Comparison of ENCODE assay signal across 8 cellular contexts in the genomic region with DNA sequence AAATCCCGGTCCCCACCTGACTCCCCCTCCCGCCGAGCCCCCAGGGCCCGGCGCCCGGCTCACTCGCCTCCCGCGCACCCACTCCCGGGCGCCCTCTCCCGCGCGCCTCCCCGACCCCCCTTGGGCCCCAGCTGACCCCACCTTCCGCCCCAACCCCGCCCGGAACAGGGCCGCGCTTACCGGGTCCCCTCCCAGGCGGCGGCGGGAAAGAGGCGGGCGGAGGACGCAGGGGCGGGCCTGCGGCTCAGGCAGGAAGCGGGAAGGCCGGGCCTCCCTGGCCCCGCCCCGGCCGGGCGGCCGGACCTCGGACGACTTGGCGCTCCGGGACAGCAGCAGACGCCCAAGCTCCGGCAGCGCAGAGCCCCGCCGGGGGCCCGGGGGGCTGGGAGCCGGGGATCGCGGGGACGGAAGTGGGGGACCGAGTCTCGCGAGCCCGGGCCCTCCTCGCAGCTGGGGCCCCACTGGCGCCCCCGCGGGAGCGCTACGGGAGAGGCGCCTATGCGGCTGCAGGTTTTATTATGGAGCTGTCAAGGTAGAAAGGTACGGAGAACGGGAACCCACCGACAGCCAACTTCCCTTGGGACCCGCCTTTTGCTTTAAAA. TPM values are rescaled to one million over a fixed set of nuclear protein-coding genes. Genes with fewer than 3 reads are reported as not detected.
DNase-seq lines count a peak whose midpoint lies in the region; ATAC-seq, FAIRE-seq and TF ChIP-seq lines count a peak whose summit lies in the region.

SLC41A3 (minus strand) TSS at position 212 of the 602 bp plus-strand sequence. CDS start 15,905 bp downstream, outside the sequence.

- peak within 1 kb of the TSS; percentile 76 for H3K27ac ChIP-seq in HepG2 (ENCODE audit: extremely low read length, insufficient read depth, low read length)

- H3K27me3 ChIP-seq in HepG2 (ENCODE audit: control insufficient read depth in 1 of 2, insufficient read depth in 2 of 2, low read length in 2 of 2) = no peaks in the 10 kb centered on the region

- H3K79me2 ChIP-seq in HepG2 (ENCODE audit: insufficient read depth, low read length) = no peaks in the 10 kb centered on the region

- H3K4me3 Mint-ChIP-seq in dendritic cell treated with granulocyte-macrophage colony-stimulating factor and Interleukin-4, amounts not matched to agents 40 ng/mL and 50 ng/mL, for 4 days = peak within 1 kb of the TSS; percentile 84

- peak in 1 of 2 experiments; percentile 71; a peak in 2 of 4 replicates for TF ChIP-seq POLR2A in HepG2 (IDR thresholded peaks at IDR 0.05; ENCODE audit: insufficient read depth in 1 of 2, low read depth in 2 of 2, low read length in 2 of 2)

- 0% methylated on average over 11 of the region's 66 CpGs for WGBS in HepG2 (ENCODE audit: low lambda C conversion rate)

- FAIRE-seq in HepG2 (lab: Jason Lieb, UNC) = no peak

- intact Hi-C loops in dendritic cell treated with granulocyte-macrophage colony-stimulating factor and Interleukin-4, amounts not matched to agents 40 ng/mL and 50 ng/mL, for 4 days (cut with micrococcal nuclease) = loop anchor here (10.0 kb wide), 1 partner anchor 89 kb away; no protein-coding TSS in a partner anchor
- intact Hi-C loops in HepG2 (cut with micrococcal nuclease; ENCODE audit: unreplicated experiment) = loop anchor here (5.0 kb wide), 2 partner anchors 92 to 112 kb away; no protein-coding TSS in a partner anchor

- peaks cover 8% of the 10 kb centered on the region for H3K27me3 Mint-ChIP-seq in dendritic cell treated with granulocyte-macrophage colony-stimulating factor and Interleukin-4, amounts not matched to agents 40 ng/mL and 50 ng/mL, for 4 days

- peaks cover 21% of the 10 kb centered on the region for H3K9me3 ChIP-seq in HepG2 (ENCODE audit: low read length)

- POLR2A ChIA-PET in HepG2 (lab: Yijun Ruan, JAX) = interaction anchor here (0.9 to 1.3 kb wide), 7 partner anchors 10 to 88 kb away, joined by 3 to 5 read pairs (median 4); no protein-coding TSS in a partner anchor

- H2AFZ ChIP-seq in HepG2 (ENCODE audit: low read length) = peak within 1 kb of the TSS; percentile 89

- H4K20me1 ChIP-seq in HepG2 (ENCODE audit: insufficient read depth, low read length) = no peaks in the 10 kb centered on the region

- peaks cover 7% of the 10 kb centered on the region for H3K4me1 Mint-ChIP-seq in dendritic cell treated with granulocyte-macrophage colony-stimulating factor and Interleukin-4, amounts not matched to agents 40 ng/mL and 50 ng/mL, for 4 days (ENCODE audit: low read depth)

- no peaks in the 10 kb centered on the region for H3K9me3 Mint-ChIP-seq in dendritic cell treated with granulocyte-macrophage colony-stimulating factor and Interleukin-4, amounts not matched to agents 40 ng/mL and 50 ng/mL, for 4 days

- peak; percentile 95 for ATAC-seq in HG03442 (IDR thresholded peaks at IDR 0.05; ENCODE audit: unreplicated experiment)
- peak; percentile 93 for ATAC-seq in HepG2

- TF ChIP-seq RAD21 in HepG2 (CRISPR knock-in tag; IDR thresholded peaks at IDR 0.05) = peak; percentile 69

- H3K4me3 ChIP-seq in HepG2 (replicated peaks in 1 of 3; ENCODE audit: insufficient read depth in 1 of 3, low read depth in 2 of 3, low read length in 3 of 3) = peak within 1 kb of the TSS; percentile 79 to 94 (median 82)

- BruUV-seq in HepG2 (replicated peaks; lab: Mats Ljungman, UMichigan) = no TSS peak

- peak within 1 kb of the TSS; percentile 78 for H3K9ac ChIP-seq in HepG2 (ENCODE audit: insufficient read depth, low read depth, low read length)

- H3K4me1 ChIP-seq in HepG2 (ENCODE audit: insufficient read depth, low read length) = peaks cover 27% of the 10 kb centered on the region

- no peaks in the 10 kb centered on the region for H3K36me3 ChIP-seq in HepG2 (replicated peaks in 1 of 2; ENCODE audit: control insufficient read depth in 1 of 2, insufficient read depth in 2 of 2, low read length in 2 of 2)

- H3K4me2 ChIP-seq in HepG2 (ENCODE audit: low read depth, low read length) = peak within 1 kb of the TSS; percentile 79

- no peaks in the 10 kb centered on the region for H3K36me3 Mint-ChIP-seq in dendritic cell treated with granulocyte-macrophage colony-stimulating factor and Interleukin-4, amounts not matched to agents 40 ng/mL and 50 ng/mL, for 4 days (ENCODE audit: low read depth)

- peak; percentile 60 for TF ChIP-seq CTCF in HepG2 (CRISPR knock-in tag; IDR thresholded peaks at IDR 0.05)

- DNase-seq in C1 segment of cervical spinal cord (lab: John Stamatoyannopoulos, UW) (peak in 13 of 14 donors; percentile 37 to 87 (median 75)), GM19240 (ENCODE audit: insufficient read length, low spot score) (peak; percentile 86), NCI-H524 (lab: John Stamatoyannopoulos, UW) (peak; percentile 82 to 88), HepG2 (ENCODE audit: low spot score) (peak; percentile 80)
- DNase-seq in activated CD4-positive, alpha-beta T cell treated with anti-CD3 and anti-CD28 coated beads, Interleukin-2, amount 50 U/mL, for 1 hour = peak; percentile 78
- peak; percentile 81 to 86 for DNase-seq in stimulated activated CD4-positive, alpha-beta T cell treated with anti-CD3 and anti-CD28 coated beads, Interleukin-2, amount 100 ng/mL, for 48 hours

- no peak for TF ChIP-seq EP300 in HepG2 (IDR thresholded peaks at IDR 0.05; ENCODE audit: low read depth in 2 of 2, low read length in 2 of 2)
- no peak for TF ChIP-seq EP300 in HepG2 (CRISPR knock-in tag; IDR thresholded peaks at IDR 0.05; ENCODE audit: borderline replicate concordance)

- peak within 1 kb of the TSS; percentile 68 for H3K27ac Mint-ChIP-seq in dendritic cell treated with granulocyte-macrophage colony-stimulating factor and Interleukin-4, amounts not matched to agents 40 ng/mL and 50 ng/mL, for 4 days

- CTCF ChIA-PET in HepG2 (lab: Yijun Ruan, JAX; ENCODE audit: low intra/inter-chr PET ratio, low total read pairs) = no interaction called here

- in situ Hi-C loops in HepG2 (cut with HindIII; ENCODE audit: extremely low pct_ligation_motif_present, low pct_unique_long_range_greater_than_20kb) = no loop called here

TF ChIP-seq in HepG2, 621 proteins besides CTCF, POLR2A, EP300 and RAD21 (continues in another document):
- TF ChIP-seq SP4 (CRISPR knock-in tag; IDR thresholded peaks at IDR 0.05) (peak; percentile 40), ZNF547 (CRISPR knock-in tag; IDR thresholded peaks at IDR 0.05) (0 out of 2 replicates have a peak, but pooled peaks have one; percentile 25), ZNF430 (CRISPR knock-in tag; IDR thresholded peaks at IDR 0.05) (peak; percentile 79; the same call in 1 of the 2 replicates), STAG1 (CRISPR knock-in tag; IDR thresholded peaks at IDR 0.05) (peak; percentile 23; the same call in 1 of the 2 replicates), NFKB2 (CRISPR knock-in tag; IDR thresholded peaks at IDR 0.05; ENCODE audit: borderline replicate concordance) (0 out of 2 replicates have a peak, but pooled peaks have one; percentile 11), ELF3 (CRISPR knock-in tag; IDR thresholded peaks at IDR 0.05) (peak; percentile 67; the same call in 1 of the 2 replicates), SALL1 (CRISPR knock-in tag; IDR thresholded peaks at IDR 0.05) (peak; percentile 40; the same call in 1 of the 2 replicates)

RNA-seq across cellular contexts. Expression of gene SLC41A3, which starts in this region (rescaled TPM):
- 16.2 and 26.0 TPM in 2 replicates for total RNA-seq in HepG2 (2016; rRNA removed; fragmentation: Illumina TruSeq; extraction: Trizol)
- total RNA-seq in HepG2 (2016; cell fraction: cytosol; rRNA removed; fragmentation: Illumina TruSeq; extraction: Trizol; ENCODE audit: low read depth) = 13.0 and 13.9 TPM in 2 replicates
- total RNA-seq in HepG2 (2016; cell fraction: insoluble cytoplasmic fraction; rRNA removed; fragmentation: Illumina TruSeq; extraction: Trizol) = 14.4 and 25.9 TPM in 2 replicates
- total RNA-seq in HepG2 (2016; cell fraction: membrane; rRNA removed; fragmentation: Illumina TruSeq; extraction: Trizol) = 26.7 and 29.5 TPM in 2 replicates
- total RNA-seq in HepG2 (2016; cell fraction: nucleus; rRNA removed; fragmentation: Illumina TruSeq; extraction: Trizol) = 29.5 and 32.0 TPM in 2 replicates
- polyA plus RNA-seq in HepG2 (2011; rRNA removed) = 71.1 and 86.1 TPM in 2 replicates
- 96.6 and 106 TPM in 2 replicates for polyA plus RNA-seq in HepG2 (2011; cell fraction: cytosol; rRNA removed)
- 91.3 and 94.1 TPM in 2 replicates for polyA plus RNA-seq in HepG2 (2011; cell fraction: nucleus; rRNA removed)
- polyA plus RNA-seq in HepG2 (2012) = 29.5 and 44.0 TPM in 2 replicates
- 14.8 and 14.9 TPM in 2 replicates for polyA plus RNA-seq in HepG2 (2016; cell fraction: cytosol; fragmentation: Illumina TruSeq; extraction: Trizol; ENCODE audit: low read depth)
- 15.7 and 17.4 TPM in 2 replicates for polyA plus RNA-seq in HepG2 (2016; cell fraction: insoluble cytoplasmic fraction; fragmentation: Illumina TruSeq; extraction: Trizol; ENCODE audit: low read depth)
- 21.4 and 26.3 TPM in 2 replicates for polyA plus RNA-seq in HepG2 (2016; cell fraction: membrane; fragmentation: Illumina TruSeq; extraction: Trizol; ENCODE audit: low read depth)
- polyA plus RNA-seq in HepG2 (2016; cell fraction: nucleus; fragmentation: Illumina TruSeq; extraction: Trizol; ENCODE audit: insufficient read depth, low read depth) = 46.8 and 48.2 TPM in 2 replicates
- 115 and 139 TPM in 2 replicates for polyA minus RNA-seq in HepG2 (2011; rRNA and poly(A)+ RNA removed; ENCODE audit: low replicate concordance)
- 31.0 and 41.7 TPM in 2 replicates for polyA minus RNA-seq in HepG2 (2011; cell fraction: cytosol; rRNA and poly(A)+ RNA removed)
- 32.1 and 40.2 TPM in 2 replicates for polyA minus RNA-seq in HepG2 (2011; cell fraction: nucleus; rRNA and poly(A)+ RNA removed)

Comparison
In these comparisons a context has a peak if more than half of its experiments do, and no peak if none do; other contexts are left out.
1. Peak in every context shown above with its lines: DNase-seq, ATAC-seq, H3K4me3 ChIP-seq and H3K27ac ChIP-seq.